9 cellular contexts compared by ENCODE assay signal in genomic region chr2:27308359-27308875, GRCh38. TPM values are rescaled to one million over a fixed set of nuclear protein-coding genes. Genes with fewer than 3 reads are reported as not detected.
DNase-seq lines count a peak whose midpoint lies in the region; ATAC-seq, FAIRE-seq and TF ChIP-seq lines count a peak whose summit lies in the region.
"Had no signal": no experiment of that assay in that cellular context is flagged by ENCODE, and none has a peak within 500 bp of the region (broad histone marks: within the 10 kb centered on the region; RNA-seq: fewer than 3 reads in every experiment).

Gene UCN, minus strand, starts transcription at chr2:27308445. Its CDS starts 550 bp downstream, at chr2:27307895.

- H3K4me1 ChIP-seq in HUES6 (ENCODE audit: control insufficient read depth, insufficient read depth, low read length) (peaks cover 13% of the 10 kb centered on the region; the same call in 1 of the 2 replicates), liver (ENCODE audit: control insufficient read depth in 4 of 4, insufficient read depth in 4 of 4, low read length in 3 of 4) (peaks cover 3 to 25% (median 11%) of the 10 kb centered on the region in 4 donors)

- H3K9ac ChIP-seq in HUES6 (ENCODE audit: low read length) (no peak within 1 kb of the TSS), liver (ENCODE audit: low read depth in 1 of 2, low read length in 2 of 2) (no peak within 1 kb of the TSS)

- no peak for TF ChIP-seq RAD21 in liver (IDR thresholded peaks at IDR 0.05)

- H3K36me3 ChIP-seq in HUES6 (ENCODE audit: control insufficient read depth, insufficient read depth, low read length) (peaks cover 16% of the 10 kb centered on the region), liver (ENCODE audit: control insufficient read depth in 4 of 4, insufficient read depth in 3 of 4, low read depth in 1 of 4, low read length in 3 of 4) (peaks cover 0 to 12% (median under 1%) of the 10 kb centered on the region in 4 donors)

- WGBS in liver, result 58% methylated on average over 24 of the region's 24 CpGs

- no peak for FAIRE-seq in urothelium cell line (lab: Jason Lieb, UNC)

- no peak for ATAC-seq in GM18870 (IDR thresholded peaks at IDR 0.05; ENCODE audit: unreplicated experiment)

- TF ChIP-seq CTCF in liver (IDR thresholded peaks at IDR 0.05; ENCODE audit: low read depth, low read length, missing input control), result no peak

- no peak within 1 kb of the TSS for H3K27ac ChIP-seq in HUES6 (ENCODE audit: low read depth, low read length)
- H3K27ac ChIP-seq in liver (ENCODE audit: low read depth in 1 of 2, low read length in 2 of 2), result no peak within 1 kb of the TSS

- in situ Hi-C loops in ACHN (cut with HindIII; ENCODE audit: low pct_ligation_motif_present, low pct_unique_long_range_greater_than_20kb, low sequenced_read_pairs), result no loop called here

- peak within 1 kb of the TSS; percentile 51 for H3K4me3 ChIP-seq in HUES6 (ENCODE audit: low read depth, low read length)
- H3K4me3 ChIP-seq in liver (ENCODE audit: low read depth in 1 of 3, low read length in 3 of 3), result peak within 1 kb of the TSS in 1 of 3 donors; percentile 16

- DNase-seq in ACHN (peak; percentile 30), dermis blood vessel endothelial cell (peak; percentile 69), urothelium cell line (ENCODE audit: low spot score) (no peak), DMS79 (lab: John Stamatoyannopoulos, UW) (no peak)
- DNase-seq in activated CD4-positive, CD25-positive, alpha-beta regulatory T cell (lab: John Stamatoyannopoulos, UW), result no peak
- DNase-seq: GF-D8 had no signal

- H3K9me3 ChIP-seq in HUES6 (ENCODE audit: control insufficient read depth, insufficient read depth, low read depth, low read length), result no peaks in the 10 kb centered on the region
- H3K9me3 ChIP-seq in liver (ENCODE audit: control insufficient read depth in 4 of 4, low read length in 3 of 4), result no peaks in the 10 kb centered on the region

- peaks cover 48% of the 10 kb centered on the region for H3K27me3 ChIP-seq in HUES6 (ENCODE audit: control insufficient read depth, insufficient read depth, low read length)
- peaks cover 0 to 5% (median 1%) of the 10 kb centered on the region in 4 donors for H3K27me3 ChIP-seq in liver (ENCODE audit: control insufficient read depth in 4 of 4, insufficient read depth in 4 of 4, low read length in 3 of 4)

TF ChIP-seq in liver, 16 proteins besides CTCF, POLR2A, EP300 and RAD21:
- TF ChIP-seq ATF3 (IDR thresholded peaks at IDR 0.05), result no peak
- TF ChIP-seq, protein P1, sequence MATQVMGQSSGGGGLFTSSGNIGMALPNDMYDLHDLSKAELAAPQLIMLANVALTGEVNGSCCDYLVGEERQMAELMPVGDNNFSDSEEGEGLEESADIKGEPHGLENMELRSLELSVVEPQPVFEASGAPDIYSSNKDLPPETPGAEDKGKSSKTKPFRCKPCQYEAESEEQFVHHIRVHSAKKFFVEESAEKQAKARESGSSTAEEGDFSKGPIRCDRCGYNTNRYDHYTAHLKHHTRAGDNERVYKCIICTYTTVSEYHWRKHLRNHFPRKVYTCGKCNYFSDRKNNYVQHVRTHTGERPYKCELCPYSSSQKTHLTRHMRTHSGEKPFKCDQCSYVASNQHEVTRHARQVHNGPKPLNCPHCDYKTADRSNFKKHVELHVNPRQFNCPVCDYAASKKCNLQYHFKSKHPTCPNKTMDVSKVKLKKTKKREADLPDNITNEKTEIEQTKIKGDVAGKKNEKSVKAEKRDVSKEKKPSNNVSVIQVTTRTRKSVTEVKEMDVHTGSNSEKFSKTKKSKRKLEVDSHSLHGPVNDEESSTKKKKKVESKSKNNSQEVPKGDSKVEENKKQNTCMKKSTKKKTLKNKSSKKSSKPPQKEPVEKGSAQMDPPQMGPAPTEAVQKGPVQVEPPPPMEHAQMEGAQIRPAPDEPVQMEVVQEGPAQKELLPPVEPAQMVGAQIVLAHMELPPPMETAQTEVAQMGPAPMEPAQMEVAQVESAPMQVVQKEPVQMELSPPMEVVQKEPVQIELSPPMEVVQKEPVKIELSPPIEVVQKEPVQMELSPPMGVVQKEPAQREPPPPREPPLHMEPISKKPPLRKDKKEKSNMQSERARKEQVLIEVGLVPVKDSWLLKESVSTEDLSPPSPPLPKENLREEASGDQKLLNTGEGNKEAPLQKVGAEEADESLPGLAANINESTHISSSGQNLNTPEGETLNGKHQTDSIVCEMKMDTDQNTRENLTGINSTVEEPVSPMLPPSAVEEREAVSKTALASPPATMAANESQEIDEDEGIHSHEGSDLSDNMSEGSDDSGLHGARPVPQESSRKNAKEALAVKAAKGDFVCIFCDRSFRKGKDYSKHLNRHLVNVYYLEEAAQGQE (IDR thresholded peaks at IDR 0.05), result peak; percentile 98
- no peak for TF ChIP-seq GABPA (IDR thresholded peaks at IDR 0.05 in 1 of 2, conservative IDR thresholded peaks at IDR 0.05 in 1 of 2)

RNA-seq across cellular contexts. Expression of gene UCN, which starts in this region (rescaled TPM):
- total RNA-seq in dermis blood vessel endothelial cell (0.37 and 1.0 TPM in 2 replicates), liver (under 1 TPM in 1 of 2 donors, not detected in 1; 0.25 TPM)
- polyA plus RNA-seq in liver, result under 1 TPM; 0.42 to 0.83 TPM

Comparison
In these comparisons a context has a peak if more than half of its experiments do, and no peak if none do; other contexts are left out.
1. DNase-seq: peak in ACHN (single experiment) and dermis blood vessel endothelial cell (single experiment); none in activated CD4-positive, CD25-positive, alpha-beta regulatory T cell (0 of 4), urothelium cell line (single experiment) and DMS79 (single experiment).